In genomic region chr1:89971600-89971999, GRCh38 we compare ENCODE assay signal across 14 cellular contexts.
DNase-seq lines count a peak whose midpoint lies in the region; ATAC-seq lines count a peak whose summit lies in the region.
"Had no signal": no experiment of that assay in that cellular context is flagged by ENCODE, and none has a peak within 500 bp of the region (broad histone marks: within the 10 kb centered on the region; RNA-seq: fewer than 3 reads in every experiment).

No MANE protein-coding gene starts in this region.

- DNase-seq in kidney glomerular epithelial cell (lab: John Stamatoyannopoulos, UW): peak; percentile 17
- DNase-seq in activated gamma-delta T cell treated with Interleukin-2 at 50 U/mL for 16 hours: no peak
- DNase-seq in AG20443 (ENCODE audit: low spot score): no peak
- DNase-seq in stimulated activated naive CD4-positive, alpha-beta T cell treated with Interleukin-2 at 50 U/mL for 16 hours (lab: John Stamatoyannopoulos, UW): no peak
- DNase-seq: CD4-positive, alpha-beta T cell; hypothalamus; NCI-H1436 treated with DMSO at 0.1 percent for 48 hours; SIG-M5; stimulated activated CD4-positive, alpha-beta T cell treated with anti-CD3 and anti-CD28 coated beads, Interleukin-4, amount 100 ng/mL, for 1 hour had no signal

- peak; percentile 47 for ATAC-seq in GM18867 (IDR thresholded peaks at IDR 0.05; ENCODE audit: unreplicated experiment)
- peak; percentile 74 for ATAC-seq in GM21717 (IDR thresholded peaks at IDR 0.05; ENCODE audit: unreplicated experiment)
- ATAC-seq in HG03378 (IDR thresholded peaks at IDR 0.05; ENCODE audit: unreplicated experiment): peak; percentile 77
- no peak for ATAC-seq in HG03175 (IDR thresholded peaks at IDR 0.05; ENCODE audit: unreplicated experiment)
- ATAC-seq: activated CD4-positive, CD25-positive, alpha-beta regulatory T cell treated with anti-CD3 and anti-CD28 coated beads, Interleukin-2, amount 50 U/mL, for 24 hours had no signal
